20 cellular contexts compared by ENCODE assay signal in the genomic region with DNA sequence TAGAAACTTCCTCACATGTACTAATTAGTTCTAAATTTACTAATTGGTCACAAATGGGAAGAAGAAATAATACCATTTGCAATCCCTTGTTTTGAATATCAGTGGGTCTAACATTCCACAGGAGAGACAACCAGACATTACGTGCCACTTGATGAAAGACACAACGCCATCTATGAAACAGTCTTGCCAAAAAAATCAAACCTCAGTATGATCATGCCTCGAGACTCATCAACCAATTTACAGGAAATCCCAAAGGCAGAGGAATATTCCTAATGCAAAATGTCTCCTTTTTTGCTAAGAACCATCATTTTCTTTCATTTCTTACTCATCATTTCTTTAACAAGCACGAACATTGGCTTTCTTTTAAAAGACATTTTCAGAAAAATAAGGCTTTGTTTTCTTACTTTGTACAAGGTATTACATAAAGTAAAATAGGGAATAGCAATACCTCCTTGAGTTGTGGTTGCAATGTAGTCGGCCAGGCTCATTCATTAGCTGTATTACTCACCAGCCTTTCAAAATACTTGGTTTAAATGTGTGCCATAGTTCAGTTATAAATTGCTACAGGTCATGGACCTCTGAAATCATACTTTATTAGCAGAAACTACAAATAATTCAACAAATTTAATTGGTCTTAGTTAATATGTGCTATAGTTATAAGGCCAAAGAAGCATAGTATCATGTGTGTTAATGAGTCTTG.
DNase-seq lines count a peak whose midpoint lies in the region; TF ChIP-seq lines count a peak whose summit lies in the region.
"Had no signal": no experiment of that assay in that cellular context is flagged by ENCODE, and none has a peak within 500 bp of the region (broad histone marks: within the 10 kb centered on the region; RNA-seq: fewer than 3 reads in every experiment).

No MANE protein-coding gene starts in this region.

- no peaks in the 10 kb centered on the region for H4K20me1 ChIP-seq in fibroblast of lung (ENCODE audit: control insufficient read depth, extremely low read depth, insufficient read depth, low read length)

- peaks cover 20% of the 10 kb centered on the region for H3K4me1 ChIP-seq in adipocyte (ENCODE audit: control insufficient read depth, insufficient read depth, low read length)
- H3K4me1 ChIP-seq in fibroblast of lung (ENCODE audit: control insufficient read depth, extremely low read depth, insufficient read depth, low read length) = no peaks in the 10 kb centered on the region
- H3K4me1 ChIP-seq: esophagus muscularis mucosa had no signal

- no peak overlapping the region for H2AFZ ChIP-seq in fibroblast of lung (ENCODE audit: low read length)
- H2AFZ ChIP-seq: PC-9 had no signal

- H3K27ac ChIP-seq in fibroblast of lung (ENCODE audit: insufficient read depth, low read length) (no peak overlapping the region), substantia nigra (ENCODE audit: low read depth, low read length, poor library complexity, severe bottlenecking) (no peak overlapping the region)
- H3K27ac ChIP-seq: coronary artery, esophagus muscularis mucosa, PC-9 had no signal

- in situ Hi-C loops in G401 (cut with HindIII; ENCODE audit: low sequenced_read_pairs) = no loop called here

- TF ChIP-seq CTCF in fibroblast of lung (conservative IDR thresholded peaks at IDR 0.05 in 1 of 2, IDR thresholded peaks at IDR 0.05 in 1 of 2; ENCODE audit: low read depth in 1 of 2, low read length in 2 of 2) (no peak), retinal pigment epithelial cell (conservative IDR thresholded peaks at IDR 0.05; ENCODE audit: low read depth, low read length) (no peak)

- H3K9me3 ChIP-seq in adipocyte (ENCODE audit: control insufficient read depth, low read length) (no peaks in the 10 kb centered on the region), fibroblast of lung (ENCODE audit: control insufficient read depth, insufficient read depth, low read depth, low read length) (no peaks in the 10 kb centered on the region)
- H3K9me3 ChIP-seq: esophagus muscularis mucosa had no signal

- peak overlapping the region; percentile 28 for H3K4me3 ChIP-seq in adipocyte (ENCODE audit: low read length)
- H3K4me3 ChIP-seq in fibroblast of lung (replicated peaks in 1 of 4; ENCODE audit: control extremely low read depth in 1 of 4, insufficient read depth in 1 of 4, low read depth in 3 of 4, low read length in 4 of 4) = no peak overlapping the region
- no peak overlapping the region for H3K4me3 ChIP-seq in retinal pigment epithelial cell (ENCODE audit: low read length)
- H3K4me3 ChIP-seq: coronary artery, esophagus muscularis mucosa, PC-9 had no signal

- DNase-seq in AG20443 (ENCODE audit: low spot score) = peak; percentile 40
- no peak for DNase-seq in adipocyte (ENCODE audit: low read depth)
- peak; percentile 57 to 74 for DNase-seq in fibroblast of lung (ENCODE audit: low read depth in 2 of 2)
- DNase-seq in retinal pigment epithelial cell (ENCODE audit: low read depth) = peak; percentile 43
- DNase-seq in substantia nigra (lab: John Stamatoyannopoulos, UW) = no peak
- no peak for DNase-seq in G401 (ENCODE audit: low spot score)
- no peak for DNase-seq in NCI-H510A (lab: John Stamatoyannopoulos, UW)
- DNase-seq: activated CD4-positive, alpha-beta memory T cell treated with anti-CD3 and anti-CD28 coated beads, Interleukin-2, amount 10 ng/mL, durations not matched to agents 7 days and 5 days; activated effector memory CD4-positive, alpha-beta T cell treated with anti-CD3 and anti-CD28 coated beads, Interleukin-2, amount 50 U/mL, for 16 hours; CD8-positive, alpha-beta T cell; left colon; naive B cell; NCI-H2081; nucleus accumbens; PC-9; SHP77 treated with DMSO at 0.1 percent for 48 hours; small intestine; stimulated activated CD4-positive, alpha-beta T cell treated with anti-CD3 and anti-CD28 coated beads, Interleukin-1b, Interleukin-23, amount 100 ng/mL, for 48 hours had no signal

- no peaks in the 10 kb centered on the region for H3K27me3 ChIP-seq in adipocyte (replicated peaks; ENCODE audit: control insufficient read depth, insufficient read depth, low read length)
- no peaks in the 10 kb centered on the region for H3K27me3 ChIP-seq in fibroblast of lung (ENCODE audit: control insufficient read depth, insufficient read depth, low read length)
- H3K27me3 ChIP-seq: esophagus muscularis mucosa had no signal

- no peak overlapping the region for H3K4me2 ChIP-seq in fibroblast of lung (ENCODE audit: extremely low read depth, insufficient read depth, low read length)
- H3K4me2 ChIP-seq: PC-9 had no signal

- no peaks in the 10 kb centered on the region for H3K79me2 ChIP-seq in fibroblast of lung (ENCODE audit: control insufficient read depth, insufficient read depth, low read length)

- H3K9ac ChIP-seq in adipocyte (ENCODE audit: low read length) (no peak overlapping the region), fibroblast of lung (ENCODE audit: insufficient read depth, low read length) (no peak overlapping the region)

- H3K36me3 ChIP-seq in adipocyte (ENCODE audit: control insufficient read depth, insufficient read depth, low read length, severe bottlenecking) (no peaks in the 10 kb centered on the region), fibroblast of lung (ENCODE audit: control insufficient read depth, insufficient read depth, low read length) (no peaks in the 10 kb centered on the region)
- H3K36me3 ChIP-seq: esophagus muscularis mucosa had no signal

Comparison
In these comparisons a context has a peak if more than half of its experiments do, and no peak if none do; other contexts are left out.
1. DNase-seq: peak in AG20443 (single experiment), fibroblast of lung (2 of 2) and retinal pigment epithelial cell (single experiment); none in adipocyte (single experiment), substantia nigra (0 of 49), G401 (single experiment) and NCI-H510A (single experiment).